In the genomic region with DNA sequence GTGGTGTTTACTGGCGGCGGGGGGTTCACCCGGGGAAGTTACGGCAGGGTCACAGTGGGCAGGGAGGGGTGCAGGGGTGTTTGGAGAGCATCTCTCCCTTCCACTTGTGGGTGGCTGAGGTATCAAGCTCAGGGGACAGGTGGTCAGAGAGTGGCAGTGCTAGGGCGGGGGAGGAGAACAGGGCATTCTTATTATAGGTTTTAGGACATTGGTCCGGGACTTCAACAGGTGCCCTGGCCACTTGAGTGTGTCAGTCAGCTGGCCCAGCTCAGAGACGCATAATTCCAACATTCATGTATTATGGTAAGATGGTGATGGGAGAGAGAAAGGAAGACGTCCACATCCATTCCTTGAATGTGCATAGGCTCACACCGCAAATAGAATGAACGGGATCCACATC, we compare ENCODE assay signal across 25 cellular contexts.
"Had no signal": no experiment of that assay in that cellular context is flagged by ENCODE, and none has a peak within 500 bp of the region (broad histone marks: within the 10 kb centered on the region; RNA-seq: fewer than 3 reads in every experiment).

No MANE protein-coding gene starts in this region.

- H3K4me2 ChIP-seq: neural progenitor cell had no signal

- H3K27ac Mint-ChIP-seq: activated B cell treated with CpG ODN at 0.5 μM for 24 hours; activated CD8-positive, alpha-beta memory T cell treated with anti-CD3 and anti-CD28 coated beads, Interleukin-2, amount 10 ng/mL, durations not matched to agents 7 days and 5 days; activated CD8-positive, alpha-beta T cell treated with anti-CD3 and anti-CD28 coated beads for 36 hours; activated naive CD4-positive, alpha-beta T cell treated with anti-CD3 and anti-CD28 coated beads, Interleukin-2, amount 10 ng/mL, durations not matched to agents 7 days and 5 days; activated naive CD8-positive, alpha-beta T cell treated with anti-CD3 and anti-CD28 coated beads, Interleukin-2, amount 50 U/mL, for 24 hours; stimulated activated naive B cell treated with anti-CD40 and anti-IgM and Interleukin-4, amounts not matched to agents 10 μg/mL and 1 μg/mL and 100 μg/mL, for 72 hours; T-helper 17 cell; type B pancreatic cell had no signal

- H3K4me1 Mint-ChIP-seq: activated B cell treated with CpG ODN at 0.5 μM for 24 hours; activated naive CD8-positive, alpha-beta T cell treated with anti-CD3 and anti-CD28 coated beads, Interleukin-2, amount 50 U/mL, for 24 hours; stimulated activated naive B cell treated with anti-CD40 and anti-IgM and Interleukin-4, amounts not matched to agents 10 μg/mL and 1 μg/mL and 100 μg/mL, for 72 hours had no signal

- H3K36me3 ChIP-seq: gastroesophageal sphincter, prostate gland, vagina had no signal

- H3K4me3 Mint-ChIP-seq: activated B cell treated with CpG ODN at 0.5 μM for 24 hours; activated CD8-positive, alpha-beta memory T cell treated with anti-CD3 and anti-CD28 coated beads, Interleukin-2, amount 10 ng/mL, durations not matched to agents 7 days and 5 days; activated CD8-positive, alpha-beta T cell treated with anti-CD3 and anti-CD28 coated beads for 36 hours; activated naive CD4-positive, alpha-beta T cell treated with anti-CD3 and anti-CD28 coated beads, Interleukin-2, amount 10 ng/mL, durations not matched to agents 7 days and 5 days; activated naive CD8-positive, alpha-beta T cell treated with anti-CD3 and anti-CD28 coated beads, Interleukin-2, amount 50 U/mL, for 24 hours; neural progenitor cell; stimulated activated naive B cell treated with anti-CD40 and anti-IgM and Interleukin-4, amounts not matched to agents 10 μg/mL and 1 μg/mL and 100 μg/mL, for 72 hours; T-helper 17 cell; type B pancreatic cell had no signal

- H3K27me3 ChIP-seq: gastroesophageal sphincter, neural progenitor cell, testis, vagina had no signal

- ATAC-seq: activated CD8-positive, alpha-beta memory T cell treated with anti-CD3 and anti-CD28 coated beads, Interleukin-2, amount 10 ng/mL, durations not matched to agents 7 days and 5 days; activated CD8-positive, alpha-beta T cell treated with anti-CD3 and anti-CD28 coated beads for 36 hours; activated naive CD8-positive, alpha-beta T cell treated with anti-CD3 and anti-CD28 coated beads, Interleukin-2, amount 50 U/mL, for 24 hours; esophagus mucosa; gastroesophageal sphincter; right cardiac atrium; stimulated activated naive B cell treated with anti-CD40 and anti-IgM and Interleukin-4, amounts not matched to agents 10 μg/mL and 1 μg/mL and 100 μg/mL, for 72 hours; T-helper 17 cell had no signal

- DNase-seq: activated B cell treated with CpG ODN at 0.5 μM for 24 hours; activated CD4-positive, alpha-beta T cell treated with anti-CD3 and anti-CD28 coated beads for 4 hours; activated CD8-positive, alpha-beta memory T cell treated with anti-CD3 and anti-CD28 coated beads, Interleukin-2, amount 10 ng/mL, durations not matched to agents 7 days and 5 days; activated CD8-positive, alpha-beta T cell treated with anti-CD3 and anti-CD28 coated beads for 36 hours; activated effector memory CD4-positive, alpha-beta T cell treated with anti-CD3 and anti-CD28 coated beads, Interleukin-2, amount 50 U/mL, for 16 hours; activated naive CD4-positive, alpha-beta T cell treated with anti-CD3 and anti-CD28 coated beads, Interleukin-2, amount 10 ng/mL, durations not matched to agents 7 days and 5 days; activated naive CD8-positive, alpha-beta T cell treated with anti-CD3 and anti-CD28 coated beads, Interleukin-2, amount 50 U/mL, for 24 hours; activated T-cell treated with anti-CD3 and anti-CD28 coated beads for 4 hours; dermis blood vessel endothelial cell; effector CD8-positive, alpha-beta T cell; head of caudate nucleus; hypothalamus; right cardiac atrium; small intestine; stimulated activated CD4-positive, alpha-beta T cell treated with anti-CD3 and anti-CD28 coated beads, Interleukin-15, amount 100 ng/mL, for 24 hours; stimulated activated naive B cell treated with anti-CD40 and anti-IgM and Interleukin-4, amounts not matched to agents 10 μg/mL and 1 μg/mL and 100 μg/mL, for 72 hours; SW 1271; T-helper 17 cell; testis had no signal

- H3K9ac ChIP-seq: neural progenitor cell had no signal

- H3K36me3 Mint-ChIP-seq: activated CD8-positive, alpha-beta memory T cell treated with anti-CD3 and anti-CD28 coated beads, Interleukin-2, amount 10 ng/mL, durations not matched to agents 7 days and 5 days; activated naive CD4-positive, alpha-beta T cell treated with anti-CD3 and anti-CD28 coated beads, Interleukin-2, amount 10 ng/mL, durations not matched to agents 7 days and 5 days; stimulated activated naive B cell treated with anti-CD40 and anti-IgM and Interleukin-4, amounts not matched to agents 10 μg/mL and 1 μg/mL and 100 μg/mL, for 72 hours had no signal

- H3K9me3 ChIP-seq: gastroesophageal sphincter, prostate gland, testis, vagina had no signal

- H3K9me3 Mint-ChIP-seq: activated B cell treated with CpG ODN at 0.5 μM for 24 hours; activated CD8-positive, alpha-beta T cell treated with anti-CD3 and anti-CD28 coated beads for 36 hours; activated naive CD4-positive, alpha-beta T cell treated with anti-CD3 and anti-CD28 coated beads, Interleukin-2, amount 10 ng/mL, durations not matched to agents 7 days and 5 days; activated naive CD8-positive, alpha-beta T cell treated with anti-CD3 and anti-CD28 coated beads, Interleukin-2, amount 50 U/mL, for 24 hours had no signal

- H3K27ac ChIP-seq: gastroesophageal sphincter, neural progenitor cell, prostate gland, testis, vagina had no signal

- H3K27me3 Mint-ChIP-seq: type B pancreatic cell had no signal

- H3K4me1 ChIP-seq: testis had no signal

- H2AFZ ChIP-seq: neural progenitor cell had no signal

- H3K4me3 ChIP-seq: gastroesophageal sphincter, neural progenitor cell, prostate gland, testis, vagina had no signal
